Comparison of ENCODE assay signal across 22 cellular contexts in genomic region chr2:10022464-10022863, GRCh38. TPM values are rescaled to one million over a fixed set of nuclear protein-coding genes. Genes with fewer than 3 reads are reported as not detected.
"Had no signal": no experiment of that assay in that cellular context is flagged by ENCODE, and none has a peak within 500 bp of the region (broad histone marks: within the 10 kb centered on the region; RNA-seq: fewer than 3 reads in every experiment).

No MANE protein-coding gene starts in this region.

- H3K27me3 Mint-ChIP-seq: activated naive CD8-positive, alpha-beta T cell treated with anti-CD3 and anti-CD28 coated beads for 36 hours; naive B cell had no signal

- H3K9me3 Mint-ChIP-seq: activated T-helper 2 cell treated with anti-CD3 and anti-CD28 coated beads, Interferon-gamma antibody, Interleukin-2, Interleukin-4, amounts not matched to agents 10 μg/mL and 5 μg/mL and 100 μg/mL, durations not matched to agents 14 hours and 24 hours and 36 hours; WTC11 had no signal

- H3K36me3 Mint-ChIP-seq: activated naive CD8-positive, alpha-beta T cell treated with anti-CD3 and anti-CD28 coated beads for 36 hours; naive B cell; stimulated activated naive B cell treated with anti-CD40 and anti-IgM and Interleukin-4, amounts not matched to agents 10 μg/mL and 1 μg/mL and 100 μg/mL, for 72 hours; type B pancreatic cell; WTC11 had no signal

- H3K4me1 Mint-ChIP-seq: activated naive CD8-positive, alpha-beta T cell treated with anti-CD3 and anti-CD28 coated beads for 36 hours; WTC11 had no signal

- DNase-seq: activated CD8-positive, alpha-beta memory T cell treated with anti-CD3 and anti-CD28 coated beads for 24 hours; activated CD8-positive, alpha-beta memory T cell treated with anti-CD3 and anti-CD28 coated beads, Interleukin-2, amount 50 U/mL, for 4 hours; activated naive CD4-positive, alpha-beta T cell treated with Interleukin-2 at 50 U/mL for 16 hours; activated naive CD8-positive, alpha-beta T cell treated with anti-CD3 and anti-CD28 coated beads for 36 hours; activated T-cell treated with anti-CD3 and anti-CD28 coated beads, Interleukin-2, amount 50 U/mL, for 24 hours; heart right ventricle; mesendoderm; naive B cell; nucleus accumbens; stimulated activated CD4-positive, alpha-beta T cell treated with anti-CD3 and anti-CD28 coated beads, Interleukin-15, amount 100 ng/mL, for 24 hours; stimulated activated CD8-positive, alpha-beta memory T cell treated with anti-CD3 and anti-CD28 coated beads, Interleukin-4, amount 100 ng/mL, for 48 hours; stimulated activated naive B cell treated with anti-CD40 and anti-IgM and Interleukin-4, amounts not matched to agents 10 μg/mL and 1 μg/mL and 100 μg/mL, for 72 hours; T-helper 9 cell; testis had no signal

- H3K9me3 ChIP-seq: breast epithelium, testis had no signal

- H3K4me3 ChIP-seq: breast epithelium, coronary artery, heart right ventricle, smooth muscle cell, testis had no signal

- H3K27me3 ChIP-seq: breast epithelium, heart right ventricle, testis had no signal

- H3K4me3 Mint-ChIP-seq: activated naive CD8-positive, alpha-beta T cell treated with anti-CD3 and anti-CD28 coated beads for 36 hours; activated T-cell treated with anti-CD3 and anti-CD28 coated beads, Interleukin-2, amount 50 U/mL, for 24 hours; naive B cell; stimulated activated naive B cell treated with anti-CD40 and anti-IgM and Interleukin-4, amounts not matched to agents 10 μg/mL and 1 μg/mL and 100 μg/mL, for 72 hours; type B pancreatic cell; WTC11 had no signal

- H3K27ac ChIP-seq: breast epithelium, coronary artery, epithelial cell of prostate, heart right ventricle, testis had no signal

- H3K27ac Mint-ChIP-seq: activated naive CD8-positive, alpha-beta T cell treated with anti-CD3 and anti-CD28 coated beads for 36 hours; activated T-cell treated with anti-CD3 and anti-CD28 coated beads, Interleukin-2, amount 50 U/mL, for 24 hours; activated T-helper 2 cell treated with anti-CD3 and anti-CD28 coated beads, Interferon-gamma antibody, Interleukin-2, Interleukin-4, amounts not matched to agents 10 μg/mL and 5 μg/mL and 100 μg/mL, durations not matched to agents 14 hours and 24 hours and 36 hours; WTC11 had no signal

- H3K36me3 ChIP-seq: breast epithelium, heart right ventricle had no signal

- H3K4me1 ChIP-seq: breast epithelium, testis had no signal

RNA-seq across cellular contexts. Expression of gene CYS1, which starts 57.7 kb away (rescaled TPM):
- total RNA-seq: activated naive CD8-positive, alpha-beta T cell treated with anti-CD3 and anti-CD28 coated beads for 36 hours had no signal
- polyA plus RNA-seq: neural cell had no signal
